ENCODE assay signal across 9 cellular contexts in the genomic region with DNA sequence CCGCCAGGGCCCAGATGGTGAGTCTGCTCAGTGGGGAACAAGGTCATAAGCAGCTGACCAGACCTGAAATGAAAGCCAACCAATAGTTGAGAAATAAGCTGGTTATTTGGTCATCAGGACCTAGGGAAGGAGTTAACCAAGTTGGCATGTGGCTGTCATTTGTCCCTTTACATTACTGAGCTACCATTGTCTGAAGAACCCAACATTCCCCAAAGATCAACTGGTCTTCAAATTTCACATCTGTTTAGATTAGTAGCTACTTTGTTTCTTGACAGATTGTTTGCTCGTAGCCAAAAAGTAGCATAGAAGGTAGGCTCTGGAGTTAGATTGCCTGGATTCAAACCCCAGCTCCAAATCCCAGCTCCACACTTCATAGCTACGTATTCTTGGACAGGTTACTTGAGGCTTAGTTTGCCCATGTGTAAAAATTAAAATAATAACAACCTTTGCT. TPM values are rescaled to one million over a fixed set of nuclear protein-coding genes. Genes with fewer than 3 reads are reported as not detected.
DNase-seq lines count a peak whose midpoint lies in the region; ATAC-seq and TF ChIP-seq lines count a peak whose summit lies in the region.
"Had no signal": no experiment of that assay in that cellular context is flagged by ENCODE, and none has a peak within 500 bp of the region (broad histone marks: within the 10 kb centered on the region; RNA-seq: fewer than 3 reads in every experiment).

No MANE protein-coding gene starts in this region.

- H3K9me3 Mint-ChIP-seq in H9 (no peaks in the 10 kb centered on the region), T-cell (no peaks in the 10 kb centered on the region)

- H2AFZ ChIP-seq in H9 (ENCODE audit: low read length), result no peak overlapping the region
- H2AFZ ChIP-seq in fibroblast of lung (ENCODE audit: low read length), result no peak overlapping the region

- H4K8ac ChIP-seq in H9 (replicated peaks; ENCODE audit: insufficient read length, low read depth, low read length), result no peak overlapping the region

- TF ChIP-seq CTCF in H9 (conservative IDR thresholded peaks at IDR 0.05) (no peak), fibroblast of lung (conservative IDR thresholded peaks at IDR 0.05 in 1 of 2, IDR thresholded peaks at IDR 0.05 in 1 of 2; ENCODE audit: low read depth in 1 of 2, low read length in 2 of 2) (no peak), gastrocnemius medialis (IDR thresholded peaks at IDR 0.05 in 4 of 5, conservative IDR thresholded peaks at IDR 0.05 in 1 of 5) (no peak)

- H3K9ac ChIP-seq in H9 (ENCODE audit: extremely low read depth, insufficient read length, low read length) (no peak overlapping the region), fibroblast of lung (ENCODE audit: insufficient read depth, low read length) (no peak overlapping the region)

- H3K36me3 ChIP-seq in fibroblast of lung (ENCODE audit: control insufficient read depth, insufficient read depth, low read length) (no peaks in the 10 kb centered on the region), gastrocnemius medialis (peaks cover 0 to 23% of the 10 kb centered on the region in 2 donors)

- H3K4me2 ChIP-seq in H9 (ENCODE audit: insufficient read depth, insufficient read length, low read length) (no peak overlapping the region), fibroblast of lung (ENCODE audit: extremely low read depth, insufficient read depth, low read length) (peak overlapping the region; percentile 80)

- H4K20me1 ChIP-seq in H9 (ENCODE audit: control insufficient read depth, insufficient read depth, insufficient read length) (no peaks in the 10 kb centered on the region), fibroblast of lung (ENCODE audit: control insufficient read depth, extremely low read depth, insufficient read depth, low read length) (no peaks in the 10 kb centered on the region)

- no peak overlapping the region for H4K91ac ChIP-seq in H9 (ENCODE audit: insufficient read length, low read depth, low read length)

- H3K9me3 ChIP-seq in H9 (ENCODE audit: control insufficient read depth, low read depth, low read length) (no peaks in the 10 kb centered on the region), fibroblast of lung (ENCODE audit: control insufficient read depth, insufficient read depth, low read depth, low read length) (no peaks in the 10 kb centered on the region), gastrocnemius medialis (no peaks in the 10 kb centered on the region)

- H3K27ac Mint-ChIP-seq in H9, result peak overlapping the region in 1 of 3 experiments; percentile 33; a peak in 1 of 7 replicates
- H3K27ac Mint-ChIP-seq in T-cell, result peak overlapping the region; percentile 48 to 88

- H3K4me3 Mint-ChIP-seq in H9 (peak overlapping the region; percentile 70 to 84; a peak in 3 of 5 replicates), T-cell (peak overlapping the region in 2 of 3 donors; percentile 88)

- no peak overlapping the region for H3K56ac ChIP-seq in H9 (ENCODE audit: insufficient read length, low read depth, low read length)

- intact Hi-C loops in gastrocnemius medialis (cut with DNase I; ENCODE audit: low total_unique reads), result loop anchor here (5.0 to 10.0 kb wide), 6 partner anchors 286 to 1484 kb away; a partner anchor contains a TSS

- H3K27me3 Mint-ChIP-seq in H9 (ENCODE audit: low read depth) (no peaks in the 10 kb centered on the region), T-cell (no peaks in the 10 kb centered on the region)

- no peaks in the 10 kb centered on the region; the same call in 1 of the 2 replicates for H3K4me1 ChIP-seq in H9 (ENCODE audit: insufficient read depth, low read length)
- peaks cover 6% of the 10 kb centered on the region for H3K4me1 ChIP-seq in fibroblast of lung (ENCODE audit: control insufficient read depth, extremely low read depth, insufficient read depth, low read length)
- peaks cover 11 to 13% of the 10 kb centered on the region in 2 donors for H3K4me1 ChIP-seq in gastrocnemius medialis

- peaks cover 3% of the 10 kb centered on the region for H3K79me1 ChIP-seq in H9 (ENCODE audit: insufficient read depth, low read depth, low read length, poor library complexity, severe bottlenecking)

- no peak overlapping the region for H3K23ac ChIP-seq in H9 (ENCODE audit: insufficient read length, low read depth, low read length)

- WGBS in H9 (ENCODE audit: extremely low coverage, insufficient read length, low lambda C conversion rate), result no CpG with 5 or more reads among the region's 3 CpGs

- H3K27ac ChIP-seq in H9 (ENCODE audit: insufficient read length, low read depth, low read length) (no peak overlapping the region), fibroblast of lung (ENCODE audit: insufficient read depth, low read length) (peak overlapping the region; percentile 87), gastrocnemius medialis (peak overlapping the region; percentile 86 to 97 (median 90))

- CTCF ChIA-PET in T-cell (lab: Charles Lee), result interaction anchor here (0.6 to 7.0 kb wide), 13 partner anchors 21 to 223 kb away, joined by 3 to 244 read pairs (median 5); a partner anchor contains a TSS

- no peak for DNase-seq in H9
- DNase-seq in T-cell, result no peak
- no peak for DNase-seq in fibroblast of lung (ENCODE audit: low read depth in 2 of 2)
- DNase-seq in gastrocnemius medialis, result no peak
- no peak for DNase-seq in stimulated activated CD4-positive, alpha-beta T cell treated with anti-CD3 and anti-CD28 coated beads, Interleukin-2, amount 100 ng/mL, for 24 hours
- no peak for DNase-seq in kidney glomerular epithelial cell (lab: John Stamatoyannopoulos, UW)
- DNase-seq in activated gamma-delta T cell (lab: John Stamatoyannopoulos, UW), result no peak
- DNase-seq: NCI-H1417 treated with DMSO at 0.1 percent for 48 hours had no signal

- POLR2A ChIA-PET in T-cell (lab: Charles Lee), result interaction anchor here (0.6 to 1.0 kb wide), 3 partner anchors 45 to 274 kb away, joined by 3 read pairs; a partner anchor contains a TSS

- H3K4me1 Mint-ChIP-seq in H9, result peaks cover 13 to 25% of the 10 kb centered on the region in 2 experiments
- H3K4me1 Mint-ChIP-seq in T-cell, result peaks cover 26 to 34% (median 29%) of the 10 kb centered on the region in 3 donors

- H2BK120ac ChIP-seq in H9 (ENCODE audit: low read depth, low read length, poor library complexity, severe bottlenecking), result no peak overlapping the region

- H3K79me2 ChIP-seq in H9 (ENCODE audit: insufficient read depth, low read length) (no peaks in the 10 kb centered on the region; the same call in 1 of the 2 replicates), fibroblast of lung (ENCODE audit: control insufficient read depth, insufficient read depth, low read length) (peaks cover 6% of the 10 kb centered on the region)

- ATAC-seq in T-cell (replicated peaks in 1 of 4) (no peak), gastrocnemius medialis (no peak), GM21515 (IDR thresholded peaks at IDR 0.05; ENCODE audit: unreplicated experiment) (no peak)

- H3K27me3 ChIP-seq in H9 (ENCODE audit: insufficient read depth, low read length) (no peaks in the 10 kb centered on the region), fibroblast of lung (ENCODE audit: control insufficient read depth, insufficient read depth, low read length) (no peaks in the 10 kb centered on the region), gastrocnemius medialis (no peaks in the 10 kb centered on the region)

- no peak overlapping the region for H3K14ac ChIP-seq in H9 (ENCODE audit: insufficient read depth, low read length)

- H3K18ac ChIP-seq in H9 (ENCODE audit: insufficient read length, low read depth, low read length), result no peak overlapping the region

- in situ Hi-C loops in gastrocnemius medialis (cut with MboI; ENCODE audit: low sequenced_read_pairs in 4 of 4), result loop anchor here (5.0 to 25.0 kb wide), 5 partner anchors 46 to 639 kb away; a partner anchor contains a TSS

- H2BK12ac ChIP-seq in H9 (ENCODE audit: insufficient read length, low read depth, low read length), result no peak overlapping the region

- no peak overlapping the region for H4K5ac ChIP-seq in H9 (ENCODE audit: insufficient read length, low read depth, low read length)

- no peak overlapping the region for H2BK20ac ChIP-seq in H9 (ENCODE audit: low read depth, low read length, poor library complexity, severe bottlenecking)

- H2AK5ac ChIP-seq in H9 (ENCODE audit: insufficient read length, low read length), result no peak overlapping the region

- H3K4me3 ChIP-seq in fibroblast of lung (replicated peaks in 1 of 4; ENCODE audit: control extremely low read depth in 1 of 4, insufficient read depth in 1 of 4, low read depth in 3 of 4, low read length in 4 of 4) (peak overlapping the region in 2 of 4 experiments; percentile 63 to 71), gastrocnemius medialis (peak overlapping the region; percentile 48 to 72 (median 63))

- H3K36me3 Mint-ChIP-seq in H9 (ENCODE audit: insufficient read depth in 1 of 3, low read depth in 3 of 3) (peaks cover 6 to 32% (median 23%) of the 10 kb centered on the region in 3 experiments; a peak in 6 of 7 replicates), T-cell (no peaks in the 10 kb centered on the region)

- no peak overlapping the region for H2BK5ac ChIP-seq in H9 (ENCODE audit: insufficient read length, low read length)

- no peak overlapping the region for H2BK15ac ChIP-seq in H9 (ENCODE audit: low read depth, low read length)

- H3K4ac ChIP-seq in H9 (ENCODE audit: low read depth, low read length), result 0 out of 2 replicates have a peak overlapping the region, but pooled peaks have one; percentile 88

- TF ChIP-seq POLR2A in gastrocnemius medialis (IDR thresholded peaks at IDR 0.05), result no peak

- H3K23me2 ChIP-seq in H9 (ENCODE audit: insufficient read length, low read depth, low read length, poor library complexity, severe bottlenecking), result no peaks in the 10 kb centered on the region

- H3T11ph ChIP-seq in H9 (ENCODE audit: low read length), result no peak overlapping the region

RNA-seq across cellular contexts. Expression of a gene that starts 1.0 kb away (rescaled TPM):
- total RNA-seq in H9 (2021), result 11.8 and 15.1 TPM in 2 replicates
- 10 to 100 TPM in 3 of 5 donors, 1 to 10 TPM in 2; 6.9 to 17.1 (median 11.6) TPM for total RNA-seq in T-cell
- total RNA-seq in fibroblast of lung, result 44.3 and 47.5 TPM in 2 replicates
- polyA plus RNA-seq in fibroblast of lung, result 3.7 and 5.1 TPM in 2 replicates
- polyA plus RNA-seq in fibroblast of lung (2012), result 10.8 and 11.5 TPM in 2 replicates
- polyA minus RNA-seq in fibroblast of lung (ENCODE audit: low replicate concordance), result 3.2 and 7.3 TPM in 2 replicates
- 10 to 100 TPM; 17.6 to 21.7 (median 20.3) TPM for total RNA-seq in gastrocnemius medialis

RNA-seq across cellular contexts. Expression of a gene that starts 2.0 kb away (rescaled TPM):
- 3.6 and 3.8 TPM in 2 replicates for total RNA-seq in H9 (2021)
- 1 to 10 TPM; 3.1 to 5.7 (median 4.1) TPM for total RNA-seq in T-cell
- 4.1 and 11.2 TPM in 2 replicates for total RNA-seq in fibroblast of lung
- 9.1 and 16.0 TPM in 2 replicates for polyA plus RNA-seq in fibroblast of lung
- 4.9 and 7.7 TPM in 2 replicates for polyA plus RNA-seq in fibroblast of lung (2012)
- polyA minus RNA-seq in fibroblast of lung (ENCODE audit: low replicate concordance), result 0.52 and 5.2 TPM in 2 replicates
- 1 to 10 TPM in 2 of 4 donors, under 1 TPM in 2; 0.46 to 1.8 (median 1.1) TPM for total RNA-seq in gastrocnemius medialis

RNA-seq across cellular contexts. Expression of a gene that starts 6.6 kb away (rescaled TPM):
- total RNA-seq in H9 (2021), result 800 and 813 TPM in 2 replicates
- 100 to 1,000 TPM; 507 to 669 (median 631) TPM for total RNA-seq in T-cell
- 192 and 370 TPM in 2 replicates for total RNA-seq in fibroblast of lung
- 323 and 410 TPM in 2 replicates for polyA plus RNA-seq in fibroblast of lung
- 257 and 260 TPM in 2 replicates for polyA plus RNA-seq in fibroblast of lung (2012)
- 667 and 956 TPM in 2 replicates for polyA minus RNA-seq in fibroblast of lung (ENCODE audit: low replicate concordance)
- total RNA-seq in gastrocnemius medialis, result 100 to 1,000 TPM; 107 to 198 (median 144) TPM

RNA-seq across cellular contexts. Expression of a gene that starts 19.7 kb away (rescaled TPM):
- total RNA-seq in H9 (2021) (not detected in 2 replicates), T-cell (not detected), fibroblast of lung (not detected in 2 replicates), gastrocnemius medialis (not detected)
- not detected in 2 replicates for polyA plus RNA-seq in fibroblast of lung
- not detected in 2 replicates for polyA plus RNA-seq in fibroblast of lung (2012)
- not detected in 2 replicates for polyA minus RNA-seq in fibroblast of lung (ENCODE audit: low replicate concordance)

RNA-seq across cellular contexts. Expression of a gene that starts 23.6 kb away (rescaled TPM):
- total RNA-seq in H9 (2021) (not detected in 2 replicates), T-cell (10 to 100 TPM; 12.5 to 23.9 (median 17.9) TPM), fibroblast of lung (not detected in 2 replicates), gastrocnemius medialis (not detected)
- not detected in 2 replicates for polyA plus RNA-seq in fibroblast of lung
- not detected in 2 replicates for polyA plus RNA-seq in fibroblast of lung (2012)
- polyA minus RNA-seq in fibroblast of lung (ENCODE audit: low replicate concordance), result not detected in 2 replicates
